ENCODE assay signal across 1 cellular context in the genomic region with DNA sequence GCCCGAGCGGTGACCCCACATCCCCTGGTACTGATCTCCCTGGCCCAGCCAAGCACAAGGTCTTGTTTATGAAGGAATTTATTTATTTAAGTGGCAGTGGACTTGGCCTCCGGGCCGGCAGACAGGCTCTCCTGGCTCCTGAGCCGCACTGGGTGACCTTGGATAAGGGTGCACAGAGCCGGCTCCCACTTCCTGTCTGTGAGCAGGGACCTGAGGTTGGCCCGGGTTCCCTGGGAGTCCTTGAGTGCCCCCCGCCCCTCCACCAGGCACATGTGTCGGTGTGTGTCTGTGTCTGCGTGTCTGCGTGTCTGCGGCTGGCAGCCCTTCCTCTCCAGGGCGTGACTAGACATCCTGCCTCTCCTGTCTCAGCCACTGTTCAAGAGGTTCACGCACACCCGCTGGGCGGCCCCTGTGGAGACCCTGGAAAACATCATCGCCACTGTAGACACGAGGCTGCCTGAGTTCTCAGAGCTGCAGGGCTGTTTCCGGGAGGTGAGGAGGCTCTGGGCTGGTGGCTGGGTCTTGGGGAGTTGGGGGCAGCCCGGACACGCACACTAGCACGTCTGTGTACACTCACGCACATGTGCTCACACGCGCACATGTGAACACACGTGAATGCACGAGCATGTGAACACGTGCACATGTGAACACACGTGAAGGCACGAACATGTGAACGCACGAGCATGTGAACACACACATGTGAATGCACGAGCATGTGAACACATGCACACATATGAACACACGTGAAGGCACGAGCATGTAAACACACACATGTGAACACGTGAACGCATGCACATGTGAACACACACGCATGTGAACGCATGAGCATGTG.
TF ChIP-seq lines count a peak whose summit lies in the region.

No MANE protein-coding gene starts in this region.

TF ChIP-seq in HepG2, 621 proteins besides CTCF, POLR2A, EP300 and RAD21 (continued from another document and continues in another):
- TF ChIP-seq, protein P1, sequence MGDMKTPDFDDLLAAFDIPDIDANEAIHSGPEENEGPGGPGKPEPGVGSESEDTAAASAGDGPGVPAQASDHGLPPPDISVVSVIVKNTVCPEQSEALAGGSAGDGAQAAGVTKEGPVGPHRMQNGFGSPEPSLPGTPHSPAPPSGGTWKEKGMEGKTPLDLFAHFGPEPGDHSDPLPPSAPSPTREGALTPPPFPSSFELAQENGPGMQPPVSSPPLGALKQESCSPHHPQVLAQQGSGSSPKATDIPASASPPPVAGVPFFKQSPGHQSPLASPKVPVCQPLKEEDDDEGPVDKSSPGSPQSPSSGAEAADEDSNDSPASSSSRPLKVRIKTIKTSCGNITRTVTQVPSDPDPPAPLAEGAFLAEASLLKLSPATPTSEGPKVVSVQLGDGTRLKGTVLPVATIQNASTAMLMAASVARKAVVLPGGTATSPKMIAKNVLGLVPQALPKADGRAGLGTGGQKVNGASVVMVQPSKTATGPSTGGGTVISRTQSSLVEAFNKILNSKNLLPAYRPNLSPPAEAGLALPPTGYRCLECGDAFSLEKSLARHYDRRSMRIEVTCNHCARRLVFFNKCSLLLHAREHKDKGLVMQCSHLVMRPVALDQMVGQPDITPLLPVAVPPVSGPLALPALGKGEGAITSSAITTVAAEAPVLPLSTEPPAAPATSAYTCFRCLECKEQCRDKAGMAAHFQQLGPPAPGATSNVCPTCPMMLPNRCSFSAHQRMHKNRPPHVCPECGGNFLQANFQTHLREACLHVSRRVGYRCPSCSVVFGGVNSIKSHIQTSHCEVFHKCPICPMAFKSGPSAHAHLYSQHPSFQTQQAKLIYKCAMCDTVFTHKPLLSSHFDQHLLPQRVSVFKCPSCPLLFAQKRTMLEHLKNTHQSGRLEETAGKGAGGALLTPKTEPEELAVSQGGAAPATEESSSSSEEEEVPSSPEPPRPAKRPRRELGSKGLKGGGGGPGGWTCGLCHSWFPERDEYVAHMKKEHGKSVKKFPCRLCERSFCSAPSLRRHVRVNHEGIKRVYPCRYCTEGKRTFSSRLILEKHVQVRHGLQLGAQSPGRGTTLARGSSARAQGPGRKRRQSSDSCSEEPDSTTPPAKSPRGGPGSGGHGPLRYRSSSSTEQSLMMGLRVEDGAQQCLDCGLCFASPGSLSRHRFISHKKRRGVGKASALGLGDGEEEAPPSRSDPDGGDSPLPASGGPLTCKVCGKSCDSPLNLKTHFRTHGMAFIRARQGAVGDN (CRISPR knock-in tag; IDR thresholded peaks at IDR 0.05) = peak; percentile 51; the same call in 1 of the 2 replicates
- TF ChIP-seq NR2F6 (IDR thresholded peaks at IDR 0.05) = no peak
- TF ChIP-seq NR2F6 (CRISPR knock-in tag; IDR thresholded peaks at IDR 0.05) = peak; percentile 48; the same call in 1 of the 2 replicates
- TF ChIP-seq CREM (IDR thresholded peaks at IDR 0.05) = no peak
- TF ChIP-seq CREM (CRISPR knock-in tag; IDR thresholded peaks at IDR 0.05) = no peak
- peak; percentile 50 for TF ChIP-seq GATAD2A (CRISPR knock-in tag; IDR thresholded peaks at IDR 0.05)
- peak; percentile 74 for TF ChIP-seq ETV5 (CRISPR knock-in tag; IDR thresholded peaks at IDR 0.05; ENCODE audit: borderline replicate concordance)
- TF ChIP-seq JUND (CRISPR knock-in tag; IDR thresholded peaks at IDR 0.05) = 0 out of 2 replicates have a peak, but pooled peaks have one; percentile 16
- TF ChIP-seq, protein P2, sequence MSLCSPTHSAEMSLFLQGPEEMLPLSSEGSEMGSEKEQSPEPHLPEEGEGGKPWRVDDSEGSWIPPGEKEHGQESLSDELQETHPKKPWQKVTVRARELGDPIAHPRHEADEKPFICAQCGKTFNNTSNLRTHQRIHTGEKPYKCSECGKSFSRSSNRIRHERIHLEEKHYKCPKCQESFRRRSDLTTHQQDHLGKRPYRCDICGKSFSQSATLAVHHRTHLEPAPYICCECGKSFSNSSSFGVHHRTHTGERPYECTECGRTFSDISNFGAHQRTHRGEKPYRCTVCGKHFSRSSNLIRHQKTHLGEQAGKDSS (CRISPR knock-in tag; IDR thresholded peaks at IDR 0.05; ENCODE audit: borderline replicate concordance, low read depth) = no peak
- TF ChIP-seq, protein P3, sequence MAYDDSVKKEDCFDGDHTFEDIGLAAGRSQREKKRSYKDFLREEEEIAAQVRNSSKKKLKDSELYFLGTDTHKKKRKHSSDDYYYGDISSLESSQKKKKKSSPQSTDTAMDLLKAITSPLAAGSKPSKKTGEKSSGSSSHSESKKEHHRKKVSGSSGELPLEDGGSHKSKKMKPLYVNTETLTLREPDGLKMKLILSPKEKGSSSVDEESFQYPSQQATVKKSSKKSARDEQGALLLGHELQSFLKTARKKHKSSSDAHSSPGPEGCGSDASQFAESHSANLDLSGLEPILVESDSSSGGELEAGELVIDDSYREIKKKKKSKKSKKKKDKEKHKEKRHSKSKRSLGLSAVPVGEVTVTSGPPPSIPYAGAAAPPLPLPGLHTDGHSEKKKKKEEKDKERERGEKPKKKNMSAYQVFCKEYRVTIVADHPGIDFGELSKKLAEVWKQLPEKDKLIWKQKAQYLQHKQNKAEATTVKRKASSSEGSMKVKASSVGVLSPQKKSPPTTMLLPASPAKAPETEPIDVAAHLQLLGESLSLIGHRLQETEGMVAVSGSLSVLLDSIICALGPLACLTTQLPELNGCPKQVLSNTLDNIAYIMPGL (CRISPR knock-in tag; IDR thresholded peaks at IDR 0.05; ENCODE audit: borderline replicate concordance in 1 of 2, low read depth in 1 of 2) = 0 out of 4 replicates have a peak, but pooled peaks of 1 of the 2 experiments have one; percentile 21
- 0 out of 2 replicates have a peak, but pooled peaks have one; percentile 22 for TF ChIP-seq IRF2 (CRISPR knock-in tag; IDR thresholded peaks at IDR 0.05)
- TF ChIP-seq SAP130 (CRISPR knock-in tag; IDR thresholded peaks at IDR 0.05; ENCODE audit: low read depth) = peak; percentile 53
- TF ChIP-seq, protein P4, sequence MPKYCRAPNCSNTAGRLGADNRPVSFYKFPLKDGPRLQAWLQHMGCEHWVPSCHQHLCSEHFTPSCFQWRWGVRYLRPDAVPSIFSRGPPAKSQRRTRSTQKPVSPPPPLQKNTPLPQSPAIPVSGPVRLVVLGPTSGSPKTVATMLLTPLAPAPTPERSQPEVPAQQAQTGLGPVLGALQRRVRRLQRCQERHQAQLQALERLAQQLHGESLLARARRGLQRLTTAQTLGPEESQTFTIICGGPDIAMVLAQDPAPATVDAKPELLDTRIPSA (CRISPR knock-in tag; IDR thresholded peaks at IDR 0.05; ENCODE audit: borderline replicate concordance) = no peak
- peak; percentile 84; the same call in 1 of the 2 replicates for TF ChIP-seq FOXK1 (CRISPR knock-in tag; IDR thresholded peaks at IDR 0.05; ENCODE audit: borderline replicate concordance, low read depth)
- TF ChIP-seq ZNF3 (CRISPR knock-in tag; IDR thresholded peaks at IDR 0.05) = no peak
- TF ChIP-seq FOXO1 (CRISPR knock-in tag; IDR thresholded peaks at IDR 0.05) = peak; percentile 30; the same call in 1 of the 2 replicates
- no peak for TF ChIP-seq ZNF557 (CRISPR knock-in tag; IDR thresholded peaks at IDR 0.05)
- TF ChIP-seq, protein P5, sequence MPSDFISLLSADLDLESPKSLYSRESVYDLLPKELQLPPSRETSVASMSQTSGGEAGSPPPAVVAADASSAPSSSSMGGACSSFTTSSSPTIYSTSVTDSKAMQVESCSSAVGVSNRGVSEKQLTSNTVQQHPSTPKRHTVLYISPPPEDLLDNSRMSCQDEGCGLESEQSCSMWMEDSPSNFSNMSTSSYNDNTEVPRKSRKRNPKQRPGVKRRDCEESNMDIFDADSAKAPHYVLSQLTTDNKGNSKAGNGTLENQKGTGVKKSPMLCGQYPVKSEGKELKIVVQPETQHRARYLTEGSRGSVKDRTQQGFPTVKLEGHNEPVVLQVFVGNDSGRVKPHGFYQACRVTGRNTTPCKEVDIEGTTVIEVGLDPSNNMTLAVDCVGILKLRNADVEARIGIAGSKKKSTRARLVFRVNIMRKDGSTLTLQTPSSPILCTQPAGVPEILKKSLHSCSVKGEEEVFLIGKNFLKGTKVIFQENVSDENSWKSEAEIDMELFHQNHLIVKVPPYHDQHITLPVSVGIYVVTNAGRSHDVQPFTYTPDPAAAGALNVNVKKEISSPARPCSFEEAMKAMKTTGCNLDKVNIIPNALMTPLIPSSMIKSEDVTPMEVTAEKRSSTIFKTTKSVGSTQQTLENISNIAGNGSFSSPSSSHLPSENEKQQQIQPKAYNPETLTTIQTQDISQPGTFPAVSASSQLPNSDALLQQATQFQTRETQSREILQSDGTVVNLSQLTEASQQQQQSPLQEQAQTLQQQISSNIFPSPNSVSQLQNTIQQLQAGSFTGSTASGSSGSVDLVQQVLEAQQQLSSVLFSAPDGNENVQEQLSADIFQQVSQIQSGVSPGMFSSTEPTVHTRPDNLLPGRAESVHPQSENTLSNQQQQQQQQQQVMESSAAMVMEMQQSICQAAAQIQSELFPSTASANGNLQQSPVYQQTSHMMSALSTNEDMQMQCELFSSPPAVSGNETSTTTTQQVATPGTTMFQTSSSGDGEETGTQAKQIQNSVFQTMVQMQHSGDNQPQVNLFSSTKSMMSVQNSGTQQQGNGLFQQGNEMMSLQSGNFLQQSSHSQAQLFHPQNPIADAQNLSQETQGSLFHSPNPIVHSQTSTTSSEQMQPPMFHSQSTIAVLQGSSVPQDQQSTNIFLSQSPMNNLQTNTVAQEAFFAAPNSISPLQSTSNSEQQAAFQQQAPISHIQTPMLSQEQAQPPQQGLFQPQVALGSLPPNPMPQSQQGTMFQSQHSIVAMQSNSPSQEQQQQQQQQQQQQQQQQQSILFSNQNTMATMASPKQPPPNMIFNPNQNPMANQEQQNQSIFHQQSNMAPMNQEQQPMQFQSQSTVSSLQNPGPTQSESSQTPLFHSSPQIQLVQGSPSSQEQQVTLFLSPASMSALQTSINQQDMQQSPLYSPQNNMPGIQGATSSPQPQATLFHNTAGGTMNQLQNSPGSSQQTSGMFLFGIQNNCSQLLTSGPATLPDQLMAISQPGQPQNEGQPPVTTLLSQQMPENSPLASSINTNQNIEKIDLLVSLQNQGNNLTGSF (CRISPR knock-in tag; IDR thresholded peaks at IDR 0.05) = no peak
- TF ChIP-seq, protein P6, sequence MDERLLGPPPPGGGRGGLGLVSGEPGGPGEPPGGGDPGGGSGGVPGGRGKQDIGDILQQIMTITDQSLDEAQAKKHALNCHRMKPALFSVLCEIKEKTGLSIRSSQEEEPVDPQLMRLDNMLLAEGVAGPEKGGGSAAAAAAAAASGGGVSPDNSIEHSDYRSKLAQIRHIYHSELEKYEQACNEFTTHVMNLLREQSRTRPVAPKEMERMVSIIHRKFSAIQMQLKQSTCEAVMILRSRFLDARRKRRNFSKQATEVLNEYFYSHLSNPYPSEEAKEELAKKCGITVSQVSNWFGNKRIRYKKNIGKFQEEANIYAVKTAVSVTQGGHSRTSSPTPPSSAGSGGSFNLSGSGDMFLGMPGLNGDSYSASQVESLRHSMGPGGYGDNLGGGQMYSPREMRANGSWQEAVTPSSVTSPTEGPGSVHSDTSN (CRISPR knock-in tag; IDR thresholded peaks at IDR 0.05) = no peak
- TF ChIP-seq SOX5 (CRISPR knock-in tag; IDR thresholded peaks at IDR 0.05; ENCODE audit: borderline replicate concordance) = peak; percentile 38; the same call in 1 of the 2 replicates
- TF ChIP-seq, protein P7, sequence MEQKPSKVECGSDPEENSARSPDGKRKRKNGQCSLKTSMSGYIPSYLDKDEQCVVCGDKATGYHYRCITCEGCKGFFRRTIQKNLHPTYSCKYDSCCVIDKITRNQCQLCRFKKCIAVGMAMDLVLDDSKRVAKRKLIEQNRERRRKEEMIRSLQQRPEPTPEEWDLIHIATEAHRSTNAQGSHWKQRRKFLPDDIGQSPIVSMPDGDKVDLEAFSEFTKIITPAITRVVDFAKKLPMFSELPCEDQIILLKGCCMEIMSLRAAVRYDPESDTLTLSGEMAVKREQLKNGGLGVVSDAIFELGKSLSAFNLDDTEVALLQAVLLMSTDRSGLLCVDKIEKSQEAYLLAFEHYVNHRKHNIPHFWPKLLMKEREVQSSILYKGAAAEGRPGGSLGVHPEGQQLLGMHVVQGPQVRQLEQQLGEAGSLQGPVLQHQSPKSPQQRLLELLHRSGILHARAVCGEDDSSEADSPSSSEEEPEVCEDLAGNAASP (CRISPR knock-in tag; IDR thresholded peaks at IDR 0.05; ENCODE audit: borderline replicate concordance) = peak; percentile 98
- TF ChIP-seq, protein P8, sequence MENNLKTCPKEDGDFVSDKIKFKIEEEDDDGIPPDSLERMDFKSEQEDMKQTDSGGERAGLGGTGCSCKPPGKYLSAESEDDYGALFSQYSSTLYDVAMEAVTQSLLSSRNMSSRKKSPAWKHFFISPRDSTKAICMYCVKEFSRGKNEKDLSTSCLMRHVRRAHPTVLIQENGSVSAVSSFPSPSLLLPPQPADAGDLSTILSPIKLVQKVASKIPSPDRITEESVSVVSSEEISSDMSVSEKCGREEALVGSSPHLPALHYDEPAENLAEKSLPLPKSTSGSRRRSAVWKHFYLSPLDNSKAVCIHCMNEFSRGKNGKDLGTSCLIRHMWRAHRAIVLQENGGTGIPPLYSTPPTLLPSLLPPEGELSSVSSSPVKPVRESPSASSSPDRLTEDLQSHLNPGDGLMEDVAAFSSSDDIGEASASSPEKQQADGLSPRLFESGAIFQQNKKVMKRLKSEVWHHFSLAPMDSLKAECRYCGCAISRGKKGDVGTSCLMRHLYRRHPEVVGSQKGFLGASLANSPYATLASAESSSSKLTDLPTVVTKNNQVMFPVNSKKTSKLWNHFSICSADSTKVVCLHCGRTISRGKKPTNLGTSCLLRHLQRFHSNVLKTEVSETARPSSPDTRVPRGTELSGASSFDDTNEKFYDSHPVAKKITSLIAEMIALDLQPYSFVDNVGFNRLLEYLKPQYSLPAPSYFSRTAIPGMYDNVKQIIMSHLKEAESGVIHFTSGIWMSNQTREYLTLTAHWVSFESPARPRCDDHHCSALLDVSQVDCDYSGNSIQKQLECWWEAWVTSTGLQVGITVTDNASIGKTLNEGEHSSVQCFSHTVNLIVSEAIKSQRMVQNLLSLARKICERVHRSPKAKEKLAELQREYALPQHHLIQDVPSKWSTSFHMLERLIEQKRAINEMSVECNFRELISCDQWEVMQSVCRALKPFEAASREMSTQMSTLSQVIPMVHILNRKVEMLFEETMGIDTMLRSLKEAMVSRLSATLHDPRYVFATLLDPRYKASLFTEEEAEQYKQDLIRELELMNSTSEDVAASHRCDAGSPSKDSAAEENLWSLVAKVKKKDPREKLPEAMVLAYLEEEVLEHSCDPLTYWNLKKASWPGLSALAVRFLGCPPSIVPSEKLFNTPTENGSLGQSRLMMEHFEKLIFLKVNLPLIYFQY (CRISPR knock-in tag; IDR thresholded peaks at IDR 0.05; ENCODE audit: borderline replicate concordance) = no peak
